8 cellular contexts compared by ENCODE assay signal in genomic region chr11:65919151-65920034, GRCh38.
DNase-seq lines count a peak whose midpoint lies in the region; ATAC-seq lines count a peak whose summit lies in the region.

Gene DRAP1, plus strand, starts transcription at chr11:65919426. Its CDS starts 76 bp downstream, at chr11:65919502.

- ATAC-seq in GM19324 (IDR thresholded peaks at IDR 0.05; ENCODE audit: low FRiP score, unreplicated experiment) (peak; percentile 86), HG03460 (IDR thresholded peaks at IDR 0.05; ENCODE audit: unreplicated experiment) (peak; percentile 81)

- DNase-seq in Ammon's horn (ENCODE audit: low spot score): peak; percentile 100
- peak; percentile 94 to 100 for DNase-seq in NCI-H526 (lab: John Stamatoyannopoulos, UW)
- DNase-seq in activated CD4-positive, alpha-beta T cell treated with anti-CD3 and anti-CD28 coated beads for 48 hours: peak; percentile 99
- DNase-seq in kidney tubule cell (ENCODE audit: low spot score): peak; percentile 99
- DNase-seq in stimulated activated CD4-positive, alpha-beta T cell treated with anti-CD3 and anti-CD28 coated beads, Interleukin-1b, Interleukin-23, amount 100 ng/mL, for 1 hour (ENCODE audit: low read depth in 2 of 2): peak; percentile 99

- H3K27ac ChIP-seq in cingulate gyrus (ENCODE audit: low read depth, low read length): peak within 1 kb of the TSS; percentile 90

Comparison
In these comparisons a context has a peak if more than half of its experiments do, and no peak if none do; other contexts are left out.
1. Peak in every context shown above with its lines: DNase-seq, ATAC-seq and H3K27ac ChIP-seq.